2 cellular contexts compared by ENCODE assay signal in the genomic region with DNA sequence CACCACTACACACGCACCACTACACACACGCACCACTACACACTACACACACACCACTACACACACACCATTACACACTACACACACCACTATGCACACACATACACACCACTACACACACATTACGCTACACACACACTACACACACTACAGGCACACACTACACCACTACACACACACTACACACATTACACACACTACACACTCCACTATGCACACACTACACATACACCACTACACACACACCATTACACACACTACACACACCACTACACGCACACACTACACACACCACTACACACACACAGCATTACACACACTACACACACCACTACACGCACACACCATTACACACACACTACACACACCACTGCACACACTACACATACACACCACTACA.
TF ChIP-seq lines count a peak whose summit lies in the region.

No MANE protein-coding gene starts in this region.

TF ChIP-seq in IMR-90, 13 proteins besides CTCF, POLR2A, EP300 and RAD21:
- TF ChIP-seq NFE2L2 (IDR thresholded peaks at IDR 0.05; ENCODE audit: low read depth, low read length), result no peak

TF ChIP-seq in K562, 482 proteins besides CTCF, POLR2A, EP300 and RAD21 (continues in another document):
- TF ChIP-seq PHB (CRISPR knock-in tag; IDR thresholded peaks at IDR 0.05), result no peak
- TF ChIP-seq, protein P1, sequence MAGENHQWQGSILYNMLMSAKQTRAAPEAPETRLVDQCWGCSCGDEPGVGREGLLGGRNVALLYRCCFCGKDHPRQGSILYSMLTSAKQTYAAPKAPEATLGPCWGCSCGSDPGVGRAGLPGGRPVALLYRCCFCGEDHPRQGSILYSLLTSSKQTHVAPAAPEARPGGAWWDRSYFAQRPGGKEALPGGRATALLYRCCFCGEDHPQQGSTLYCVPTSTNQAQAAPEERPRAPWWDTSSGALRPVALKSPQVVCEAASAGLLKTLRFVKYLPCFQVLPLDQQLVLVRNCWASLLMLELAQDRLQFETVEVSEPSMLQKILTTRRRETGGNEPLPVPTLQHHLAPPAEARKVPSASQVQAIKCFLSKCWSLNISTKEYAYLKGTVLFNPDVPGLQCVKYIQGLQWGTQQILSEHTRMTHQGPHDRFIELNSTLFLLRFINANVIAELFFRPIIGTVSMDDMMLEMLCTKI (IDR thresholded peaks at IDR 0.05; ENCODE audit: partially characterized antibody), result no peak
- TF ChIP-seq BCOR (IDR thresholded peaks at IDR 0.05), result 0 out of 2 replicates have a peak, but pooled peaks have one; percentile 12
- TF ChIP-seq, protein P2, sequence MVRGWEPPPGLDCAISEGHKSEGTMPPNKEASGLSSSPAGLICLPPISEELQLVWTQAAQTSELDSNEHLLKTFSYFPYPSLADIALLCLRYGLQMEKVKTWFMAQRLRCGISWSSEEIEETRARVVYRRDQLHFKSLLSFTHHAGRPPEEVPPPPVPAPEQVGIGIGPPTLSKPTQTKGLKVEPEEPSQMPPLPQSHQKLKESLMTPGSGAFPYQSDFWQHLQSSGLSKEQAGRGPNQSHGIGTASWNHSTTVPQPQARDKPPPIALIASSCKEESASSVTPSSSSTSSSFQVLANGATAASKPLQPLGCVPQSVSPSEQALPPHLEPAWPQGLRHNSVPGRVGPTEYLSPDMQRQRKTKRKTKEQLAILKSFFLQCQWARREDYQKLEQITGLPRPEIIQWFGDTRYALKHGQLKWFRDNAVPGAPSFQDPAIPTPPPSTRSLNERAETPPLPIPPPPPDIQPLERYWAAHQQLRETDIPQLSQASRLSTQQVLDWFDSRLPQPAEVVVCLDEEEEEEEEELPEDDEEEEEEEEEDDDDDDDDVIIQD (CRISPR knock-in tag; IDR thresholded peaks at IDR 0.05), result no peak
- no peak for TF ChIP-seq ARID3A (IDR thresholded peaks at IDR 0.05; ENCODE audit: borderline replicate concordance, low read depth, low read length)
- no peak for TF ChIP-seq ATF3 (IDR thresholded peaks at IDR 0.05)
- no peak for TF ChIP-seq ATF3 (CRISPR knock-in tag; conservative IDR thresholded peaks at IDR 0.05)
- TF ChIP-seq ZBTB7A (IDR thresholded peaks at IDR 0.05; ENCODE audit: borderline replicate concordance, control insufficient read depth, low read depth, low read length), result no peak
- no peak for TF ChIP-seq MEF2A (IDR thresholded peaks at IDR 0.05; ENCODE audit: control insufficient read depth, low read depth, low read length)
- 0 out of 2 replicates have a peak, but pooled peaks have one; percentile 83 for TF ChIP-seq TSC22D4 (tag; IDR thresholded peaks at IDR 0.05)
- no peak for TF ChIP-seq FUS (optimal IDR thresholded peaks at IDR 0.05; ENCODE audit: low read depth, low read length)
- no peak for TF ChIP-seq ETV5 (CRISPR knock-in tag; IDR thresholded peaks at IDR 0.05; ENCODE audit: low read depth)
- no peak for TF ChIP-seq SOX6 (IDR thresholded peaks at IDR 0.05)
- TF ChIP-seq, protein P3, sequence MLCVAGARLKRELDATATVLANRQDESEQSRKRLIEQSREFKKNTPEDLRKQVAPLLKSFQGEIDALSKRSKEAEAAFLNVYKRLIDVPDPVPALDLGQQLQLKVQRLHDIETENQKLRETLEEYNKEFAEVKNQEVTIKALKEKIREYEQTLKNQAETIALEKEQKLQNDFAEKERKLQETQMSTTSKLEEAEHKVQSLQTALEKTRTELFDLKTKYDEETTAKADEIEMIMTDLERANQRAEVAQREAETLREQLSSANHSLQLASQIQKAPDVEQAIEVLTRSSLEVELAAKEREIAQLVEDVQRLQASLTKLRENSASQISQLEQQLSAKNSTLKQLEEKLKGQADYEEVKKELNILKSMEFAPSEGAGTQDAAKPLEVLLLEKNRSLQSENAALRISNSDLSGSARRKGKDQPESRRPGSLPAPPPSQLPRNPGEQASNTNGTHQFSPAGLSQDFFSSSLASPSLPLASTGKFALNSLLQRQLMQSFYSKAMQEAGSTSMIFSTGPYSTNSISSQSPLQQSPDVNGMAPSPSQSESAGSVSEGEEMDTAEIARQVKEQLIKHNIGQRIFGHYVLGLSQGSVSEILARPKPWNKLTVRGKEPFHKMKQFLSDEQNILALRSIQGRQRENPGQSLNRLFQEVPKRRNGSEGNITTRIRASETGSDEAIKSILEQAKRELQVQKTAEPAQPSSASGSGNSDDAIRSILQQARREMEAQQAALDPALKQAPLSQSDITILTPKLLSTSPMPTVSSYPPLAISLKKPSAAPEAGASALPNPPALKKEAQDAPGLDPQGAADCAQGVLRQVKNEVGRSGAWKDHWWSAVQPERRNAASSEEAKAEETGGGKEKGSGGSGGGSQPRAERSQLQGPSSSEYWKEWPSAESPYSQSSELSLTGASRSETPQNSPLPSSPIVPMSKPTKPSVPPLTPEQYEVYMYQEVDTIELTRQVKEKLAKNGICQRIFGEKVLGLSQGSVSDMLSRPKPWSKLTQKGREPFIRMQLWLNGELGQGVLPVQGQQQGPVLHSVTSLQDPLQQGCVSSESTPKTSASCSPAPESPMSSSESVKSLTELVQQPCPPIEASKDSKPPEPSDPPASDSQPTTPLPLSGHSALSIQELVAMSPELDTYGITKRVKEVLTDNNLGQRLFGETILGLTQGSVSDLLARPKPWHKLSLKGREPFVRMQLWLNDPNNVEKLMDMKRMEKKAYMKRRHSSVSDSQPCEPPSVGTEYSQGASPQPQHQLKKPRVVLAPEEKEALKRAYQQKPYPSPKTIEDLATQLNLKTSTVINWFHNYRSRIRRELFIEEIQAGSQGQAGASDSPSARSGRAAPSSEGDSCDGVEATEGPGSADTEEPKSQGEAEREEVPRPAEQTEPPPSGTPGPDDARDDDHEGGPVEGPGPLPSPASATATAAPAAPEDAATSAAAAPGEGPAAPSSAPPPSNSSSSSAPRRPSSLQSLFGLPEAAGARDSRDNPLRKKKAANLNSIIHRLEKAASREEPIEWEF (CRISPR knock-in tag; IDR thresholded peaks at IDR 0.05), result no peak
- no peak for TF ChIP-seq NONO (IDR thresholded peaks at IDR 0.05; ENCODE audit: low read depth in 2 of 2, low read length in 1 of 2)
- TF ChIP-seq SNRNP70 (optimal IDR thresholded peaks at IDR 0.05; ENCODE audit: low read depth, low read length), result no peak
- TF ChIP-seq ZBED1 (IDR thresholded peaks at IDR 0.05), result no peak
- no peak for TF ChIP-seq HEY1 (CRISPR knock-in tag; IDR thresholded peaks at IDR 0.05; ENCODE audit: borderline replicate concordance)
- no peak for TF ChIP-seq KAT7 (CRISPR knock-in tag; IDR thresholded peaks at IDR 0.05; ENCODE audit: borderline replicate concordance)
- TF ChIP-seq ZNF124 (CRISPR knock-in tag; IDR thresholded peaks at IDR 0.05), result no peak
- no peak for TF ChIP-seq ELF1 (tag; IDR thresholded peaks at IDR 0.05)
- no peak for TF ChIP-seq ARHGAP35 (IDR thresholded peaks at IDR 0.05; ENCODE audit: partially characterized antibody)
- no peak for TF ChIP-seq THRAP3 (IDR thresholded peaks at IDR 0.05; ENCODE audit: borderline replicate concordance)
- no peak for TF ChIP-seq MTA2 (IDR thresholded peaks at IDR 0.05; ENCODE audit: low read depth)
- TF ChIP-seq TAF9B (IDR thresholded peaks at IDR 0.05; ENCODE audit: partially characterized antibody), result no peak
- no peak for TF ChIP-seq SRSF7 (optimal IDR thresholded peaks at IDR 0.05; ENCODE audit: low read depth, low read length)
- no peak for TF ChIP-seq ZNF639 (CRISPR knock-in tag; conservative IDR thresholded peaks at IDR 0.05 in 1 of 2, IDR thresholded peaks at IDR 0.05 in 1 of 2)
- TF ChIP-seq GTF2A2 (tag; IDR thresholded peaks at IDR 0.05), result no peak
- 0 out of 2 replicates have a peak, but pooled peaks have one; percentile 22 for TF ChIP-seq ELF4 (CRISPR knock-in tag; IDR thresholded peaks at IDR 0.05)
- no peak for TF ChIP-seq BHLHE40 (IDR thresholded peaks at IDR 0.05; ENCODE audit: low read length)
- TF ChIP-seq, protein P4, sequence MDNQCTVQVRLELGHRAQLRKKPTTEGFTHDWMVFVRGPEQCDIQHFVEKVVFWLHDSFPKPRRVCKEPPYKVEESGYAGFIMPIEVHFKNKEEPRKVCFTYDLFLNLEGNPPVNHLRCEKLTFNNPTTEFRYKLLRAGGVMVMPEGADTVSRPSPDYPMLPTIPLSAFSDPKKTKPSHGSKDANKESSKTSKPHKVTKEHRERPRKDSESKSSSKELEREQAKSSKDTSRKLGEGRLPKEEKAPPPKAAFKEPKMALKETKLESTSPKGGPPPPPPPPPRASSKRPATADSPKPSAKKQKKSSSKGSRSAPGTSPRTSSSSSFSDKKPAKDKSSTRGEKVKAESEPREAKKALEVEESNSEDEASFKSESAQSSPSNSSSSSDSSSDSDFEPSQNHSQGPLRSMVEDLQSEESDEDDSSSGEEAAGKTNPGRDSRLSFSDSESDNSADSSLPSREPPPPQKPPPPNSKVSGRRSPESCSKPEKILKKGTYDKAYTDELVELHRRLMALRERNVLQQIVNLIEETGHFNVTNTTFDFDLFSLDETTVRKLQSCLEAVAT (IDR thresholded peaks at IDR 0.05), result peak in 1 of 2 experiments; percentile 36; a peak in 1 of 4 replicates
- TF ChIP-seq, protein P5, sequence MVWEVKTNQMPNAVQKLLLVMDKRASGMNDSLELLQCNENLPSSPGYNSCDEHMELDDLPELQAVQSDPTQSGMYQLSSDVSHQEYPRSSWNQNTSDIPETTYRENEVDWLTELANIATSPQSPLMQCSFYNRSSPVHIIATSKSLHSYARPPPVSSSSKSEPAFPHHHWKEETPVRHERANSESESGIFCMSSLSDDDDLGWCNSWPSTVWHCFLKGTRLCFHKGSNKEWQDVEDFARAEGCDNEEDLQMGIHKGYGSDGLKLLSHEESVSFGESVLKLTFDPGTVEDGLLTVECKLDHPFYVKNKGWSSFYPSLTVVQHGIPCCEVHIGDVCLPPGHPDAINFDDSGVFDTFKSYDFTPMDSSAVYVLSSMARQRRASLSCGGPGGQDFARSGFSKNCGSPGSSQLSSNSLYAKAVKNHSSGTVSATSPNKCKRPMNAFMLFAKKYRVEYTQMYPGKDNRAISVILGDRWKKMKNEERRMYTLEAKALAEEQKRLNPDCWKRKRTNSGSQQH (CRISPR knock-in tag; IDR thresholded peaks at IDR 0.05), result 0 out of 2 replicates have a peak, but pooled peaks have one; percentile 34
- no peak for TF ChIP-seq KAT2B (IDR thresholded peaks at IDR 0.05; ENCODE audit: low read depth, low read length)
